8 cellular contexts compared by ENCODE assay signal in the genomic region with DNA sequence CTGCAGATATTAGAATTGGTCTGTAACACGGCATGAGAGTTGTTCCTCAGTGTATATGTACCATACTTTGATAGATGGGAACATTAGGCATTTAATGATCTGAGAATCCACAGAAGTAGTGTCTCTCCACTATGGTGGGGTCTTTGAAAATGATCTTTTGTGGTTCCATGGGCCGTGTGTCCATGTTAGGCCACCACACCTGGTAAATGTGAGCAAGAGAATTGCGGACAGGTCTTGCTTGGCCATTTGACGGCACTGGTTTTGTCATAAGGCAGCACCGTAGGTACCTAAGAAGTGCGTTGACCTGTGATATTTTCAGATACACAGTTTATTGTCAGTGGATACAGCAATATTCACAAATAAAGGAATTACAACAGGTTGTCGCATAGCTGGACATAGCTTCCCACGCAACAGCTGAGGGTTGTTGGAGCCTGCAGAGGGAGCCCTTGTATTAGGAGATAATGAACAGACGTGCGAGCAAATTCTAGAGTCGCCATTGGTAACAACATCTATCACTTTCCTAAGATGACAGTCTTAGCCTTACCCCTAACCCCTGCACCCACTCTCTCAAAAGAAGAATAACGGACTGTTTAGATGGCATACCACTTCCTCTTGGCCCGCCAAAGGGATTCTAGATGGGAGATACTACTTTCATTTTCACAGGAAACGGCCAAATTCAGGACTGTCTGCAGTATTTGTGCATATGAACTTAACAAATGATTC.
DNase-seq lines count a peak whose midpoint lies in the region; ATAC-seq, FAIRE-seq and TF ChIP-seq lines count a peak whose summit lies in the region.

No MANE protein-coding gene starts in this region.

- no peak overlapping the region; the same call in 1 of the 2 replicates for H2AFZ ChIP-seq in H1 (ENCODE audit: low read length)

- H3K4me3 ChIP-seq in H1 (ENCODE audit: extremely low read depth in 1 of 4, insufficient read depth in 2 of 4, low read depth in 3 of 4, low read length in 4 of 4), result no peak overlapping the region

- H3K23me2 ChIP-seq in H1 (ENCODE audit: low read depth, low read length), result no peaks in the 10 kb centered on the region

- peaks cover 0 to 4% (median 0%) of the 10 kb centered on the region in 4 experiments; a peak in 1 of 7 replicates for H3K4me1 ChIP-seq in H1 (replicated peaks in 1 of 4; ENCODE audit: control insufficient read depth in 3 of 4, insufficient read depth in 4 of 4, low read length in 3 of 4)

- peak; percentile 87 for FAIRE-seq in H1 (lab: Jason Lieb, UNC)

- intact Hi-C loops in CD14-positive monocyte (cut with micrococcal nuclease), result no loop called here

- H3K56ac ChIP-seq in H1 (replicated peaks; ENCODE audit: insufficient read length, low read depth, low read length), result no peak overlapping the region

- H3K14ac ChIP-seq in H1 (ENCODE audit: insufficient read length), result no peak overlapping the region

- TF ChIP-seq CTCF in CD14-positive monocyte (IDR thresholded peaks at IDR 0.05) (peak; percentile 30), H1 (IDR thresholded peaks at IDR 0.05; ENCODE audit: control extremely low read depth in 1 of 3, insufficient read depth in 1 of 3, low read depth in 1 of 3, low read length in 3 of 3) (peak; percentile 67 to 83 (median 79)), mesothelial cell of epicardium (IDR thresholded peaks at IDR 0.05; ENCODE audit: unreplicated experiment) (peak; percentile 29)

- no peak overlapping the region for H2BK12ac ChIP-seq in H1 (ENCODE audit: low read depth, low read length)

- H3K4me3 Mint-ChIP-seq in CD14-positive monocyte (peak overlapping the region; percentile 72 to 91), mesothelial cell of epicardium (peak overlapping the region; percentile 64)
- peak overlapping the region; percentile 43 for H3K4me3 Mint-ChIP-seq in stimulated activated effector memory CD8-positive, alpha-beta T cell treated with anti-CD3 and anti-CD28 coated beads, Interleukin-12 subunit alpha, Interleukin-12 subunit beta, amount 100 ng/mL, for 72 hours

- H3K4me2 ChIP-seq in H1 (ENCODE audit: insufficient read depth in 1 of 2, low read depth in 2 of 2, low read length in 2 of 2), result no peak overlapping the region

- no peaks in the 10 kb centered on the region for H4K20me1 ChIP-seq in H1 (replicated peaks in 1 of 2; ENCODE audit: control insufficient read depth in 1 of 2, insufficient read depth in 2 of 2, low read length in 2 of 2)

- H3K27ac Mint-ChIP-seq in CD14-positive monocyte (no peak overlapping the region), mesothelial cell of epicardium (no peak overlapping the region)
- peak overlapping the region; percentile 30 for H3K27ac Mint-ChIP-seq in stimulated activated effector memory CD8-positive, alpha-beta T cell treated with anti-CD3 and anti-CD28 coated beads, Interleukin-12 subunit alpha, Interleukin-12 subunit beta, amount 100 ng/mL, for 72 hours

- H3K27ac ChIP-seq in H1 (ENCODE audit: low read depth, low read length), result no peak overlapping the region

- H3K79me1 ChIP-seq in H1 (ENCODE audit: low read depth, low read length), result no peaks in the 10 kb centered on the region

- H3K36me3 Mint-ChIP-seq in CD14-positive monocyte (no peaks in the 10 kb centered on the region), mesothelial cell of epicardium (no peaks in the 10 kb centered on the region)
- H3K36me3 Mint-ChIP-seq in stimulated activated effector memory CD8-positive, alpha-beta T cell treated with anti-CD3 and anti-CD28 coated beads, Interleukin-12 subunit alpha, Interleukin-12 subunit beta, amount 100 ng/mL, for 72 hours, result no peaks in the 10 kb centered on the region

- no peak overlapping the region for H3K23ac ChIP-seq in H1 (ENCODE audit: insufficient read length)

- WGBS in H1 (ENCODE audit: extremely low coverage in 1 of 2, insufficient coverage in 1 of 2, insufficient read length in 1 of 2, insufficient replicate concordance in 2 of 2, low coverage in 1 of 2, low lambda C conversion rate in 2 of 2, missing lambda C conversion rate in 1 of 2), 2 experiments, result 64% methylated on average over 14 of the region's 14 CpGs; no CpG with 5 or more reads in 1 of the 2 experiments

- H4K5ac ChIP-seq in H1 (ENCODE audit: insufficient read length, low read depth, low read length), result no peak overlapping the region

- no peak overlapping the region for H2BK5ac ChIP-seq in H1 (ENCODE audit: low read depth, low read length)

- no peak for DNase-seq in CD14-positive monocyte (ENCODE audit: low spot score)
- DNase-seq in NCI-H345 treated with DMSO at 0.1 percent for 48 hours (lab: John Stamatoyannopoulos, UW; ENCODE audit: unreplicated experiment), result peak; percentile 48
- peak; percentile 30 for DNase-seq in activated CD4-positive, alpha-beta T cell treated with anti-CD3 and anti-CD28 coated beads, Interleukin-2, amount 50 U/mL, for 1 hour
- DNase-seq in H1 (ENCODE audit: low read depth in 1 of 2, low spot score in 2 of 2), result peak; percentile 19 to 59
- peak in 1 of 2 experiments; percentile 46 for DNase-seq in mesothelial cell of epicardium (ENCODE audit: low spot score in 2 of 2, unreplicated experiment in 2 of 2)
- DNase-seq in stimulated activated effector memory CD8-positive, alpha-beta T cell treated with anti-CD3 and anti-CD28 coated beads, Interleukin-12 subunit alpha, Interleukin-12 subunit beta, amount 100 ng/mL, for 72 hours (ENCODE audit: low spot score in 2 of 2), result peak; percentile 6 to 61

- CTCF ChIA-PET in H1 (lab: Charles Lee; ENCODE audit: partially characterized antibody), result interaction anchor here (0.6 to 5.0 kb wide), 29 partner anchors 8 to 611 kb away, joined by 3 to 22 read pairs (median 3); a partner anchor contains a TSS

- no peak overlapping the region for H2BK20ac ChIP-seq in H1 (ENCODE audit: low read length)

- TF ChIP-seq POLR2A in H1 (IDR thresholded peaks at IDR 0.05; ENCODE audit: control extremely low read depth in 1 of 2, low read depth in 2 of 2, low read length in 2 of 2), result no peak

- TF ChIP-seq RAD21 in H1 (IDR thresholded peaks at IDR 0.05 in 1 of 2, conservative IDR thresholded peaks at IDR 0.05 in 1 of 2; ENCODE audit: low read depth in 2 of 2, low read length in 2 of 2), result peak; percentile 95

- H3K4me1 Mint-ChIP-seq in CD14-positive monocyte (peaks cover 2% of the 10 kb centered on the region), mesothelial cell of epicardium (no peaks in the 10 kb centered on the region)
- no peaks in the 10 kb centered on the region for H3K4me1 Mint-ChIP-seq in stimulated activated effector memory CD8-positive, alpha-beta T cell treated with anti-CD3 and anti-CD28 coated beads, Interleukin-12 subunit alpha, Interleukin-12 subunit beta, amount 100 ng/mL, for 72 hours

- H4K8ac ChIP-seq in H1 (ENCODE audit: extremely low read depth, insufficient read depth, low read length), result no peak overlapping the region

- no peak overlapping the region for H3K18ac ChIP-seq in H1 (ENCODE audit: extremely low read depth, low read length)

- no peaks in the 10 kb centered on the region for H3K9me3 ChIP-seq in H1 (ENCODE audit: insufficient read depth in 2 of 2, low read depth in 1 of 2, low read length in 1 of 2)

- no peak overlapping the region for H3K9ac ChIP-seq in H1 (replicated peaks in 1 of 4; ENCODE audit: extremely low read depth in 1 of 4, low read depth in 3 of 4, low read length in 3 of 4)

- ATAC-seq in GM19328 (IDR thresholded peaks at IDR 0.05; ENCODE audit: unreplicated experiment), result peak; percentile 75
- ATAC-seq in HG03442 (IDR thresholded peaks at IDR 0.05; ENCODE audit: unreplicated experiment), result peak; percentile 87
- peak; percentile 94 for ATAC-seq in stimulated activated effector memory CD8-positive, alpha-beta T cell treated with anti-CD3 and anti-CD28 coated beads, Interleukin-12 subunit alpha, Interleukin-12 subunit beta, amount 100 ng/mL, for 72 hours

- H2AK5ac ChIP-seq in H1 (ENCODE audit: low read depth, low read length), result no peak overlapping the region

- no peaks in the 10 kb centered on the region for H3K27me3 ChIP-seq in H1 (replicated peaks in 1 of 4; ENCODE audit: control insufficient read depth in 3 of 4, extremely low read depth in 1 of 4, insufficient read depth in 3 of 4, low read length in 3 of 4)

- H3K79me2 ChIP-seq in H1 (ENCODE audit: control insufficient read depth in 1 of 2, insufficient read depth in 2 of 2, low read length in 2 of 2), result no peaks in the 10 kb centered on the region

- POLR2A ChIA-PET in H1 (lab: Charles Lee; ENCODE audit: partially characterized antibody), result interaction anchor here (0.5 kb wide), 1 partner anchor 414 kb away, joined by 3 read pairs; no protein-coding TSS in a partner anchor

- H3K27me3 Mint-ChIP-seq in CD14-positive monocyte (ENCODE audit: low read depth in 3 of 3), result no peaks in the 10 kb centered on the region
- peaks cover 2% of the 10 kb centered on the region for H3K27me3 Mint-ChIP-seq in mesothelial cell of epicardium (ENCODE audit: low read depth)

- H3K36me3 ChIP-seq in H1 (ENCODE audit: control insufficient read depth in 2 of 4, insufficient read depth in 4 of 4, low read length in 3 of 4), result no peaks in the 10 kb centered on the region

- no peak overlapping the region for H2BK15ac ChIP-seq in H1 (ENCODE audit: low read length)

- no peak overlapping the region for H4K91ac ChIP-seq in H1 (replicated peaks; ENCODE audit: insufficient read length, low read length)

- no peak overlapping the region for H3K4ac ChIP-seq in H1 (replicated peaks; ENCODE audit: insufficient read length, low read depth, low read length)

- H3K9me3 Mint-ChIP-seq in CD14-positive monocyte, result no peaks in the 10 kb centered on the region
- no peaks in the 10 kb centered on the region for H3K9me3 Mint-ChIP-seq in mesothelial cell of epicardium
- H3K9me3 Mint-ChIP-seq in stimulated activated effector memory CD8-positive, alpha-beta T cell treated with anti-CD3 and anti-CD28 coated beads, Interleukin-12 subunit alpha, Interleukin-12 subunit beta, amount 100 ng/mL, for 72 hours, result no peaks in the 10 kb centered on the region

- no peak for TF ChIP-seq EP300 in H1 (IDR thresholded peaks at IDR 0.05; ENCODE audit: borderline replicate concordance in 1 of 2, low read depth in 2 of 2, low read length in 2 of 2)

- peak overlapping the region; percentile 31 for H2BK120ac ChIP-seq in H1 (replicated peaks; ENCODE audit: low read depth, low read length)

TF ChIP-seq in H1, 55 proteins besides CTCF, POLR2A, EP300 and RAD21:
- TF ChIP-seq YY1 (IDR thresholded peaks at IDR 0.05; ENCODE audit: low read depth, low read length) (peak; percentile 74; the same call in 1 of the 2 replicates), CTBP2 (IDR thresholded peaks at IDR 0.05; ENCODE audit: borderline replicate concordance, insufficient read depth, insufficient read length, low read length) (no peak), JUND (IDR thresholded peaks at IDR 0.05; ENCODE audit: low read length) (no peak), CBX8 (IDR thresholded peaks at IDR 0.05; ENCODE audit: borderline replicate concordance, low read depth, low read length) (no peak), SP1 (IDR thresholded peaks at IDR 0.05; ENCODE audit: low read depth, low read length) (no peak), ZNF274 (IDR thresholded peaks at IDR 0.05; ENCODE audit: borderline replicate concordance, extremely low read depth, low read length) (no peak), KDM1A (IDR thresholded peaks at IDR 0.05; ENCODE audit: borderline replicate concordance, low read length) (no peak)

Comparison
In these comparisons a context has a peak if more than half of its experiments do, and no peak if none do; other contexts are left out.
1. CTCF ChIP-seq: peak in every context shown above with its lines; median percentile 79 in H1; 30 in CD14-positive monocyte; 29 in mesothelial cell of epicardium.